Comparison of ENCODE assay signal across 1 cellular context in the genomic region with DNA sequence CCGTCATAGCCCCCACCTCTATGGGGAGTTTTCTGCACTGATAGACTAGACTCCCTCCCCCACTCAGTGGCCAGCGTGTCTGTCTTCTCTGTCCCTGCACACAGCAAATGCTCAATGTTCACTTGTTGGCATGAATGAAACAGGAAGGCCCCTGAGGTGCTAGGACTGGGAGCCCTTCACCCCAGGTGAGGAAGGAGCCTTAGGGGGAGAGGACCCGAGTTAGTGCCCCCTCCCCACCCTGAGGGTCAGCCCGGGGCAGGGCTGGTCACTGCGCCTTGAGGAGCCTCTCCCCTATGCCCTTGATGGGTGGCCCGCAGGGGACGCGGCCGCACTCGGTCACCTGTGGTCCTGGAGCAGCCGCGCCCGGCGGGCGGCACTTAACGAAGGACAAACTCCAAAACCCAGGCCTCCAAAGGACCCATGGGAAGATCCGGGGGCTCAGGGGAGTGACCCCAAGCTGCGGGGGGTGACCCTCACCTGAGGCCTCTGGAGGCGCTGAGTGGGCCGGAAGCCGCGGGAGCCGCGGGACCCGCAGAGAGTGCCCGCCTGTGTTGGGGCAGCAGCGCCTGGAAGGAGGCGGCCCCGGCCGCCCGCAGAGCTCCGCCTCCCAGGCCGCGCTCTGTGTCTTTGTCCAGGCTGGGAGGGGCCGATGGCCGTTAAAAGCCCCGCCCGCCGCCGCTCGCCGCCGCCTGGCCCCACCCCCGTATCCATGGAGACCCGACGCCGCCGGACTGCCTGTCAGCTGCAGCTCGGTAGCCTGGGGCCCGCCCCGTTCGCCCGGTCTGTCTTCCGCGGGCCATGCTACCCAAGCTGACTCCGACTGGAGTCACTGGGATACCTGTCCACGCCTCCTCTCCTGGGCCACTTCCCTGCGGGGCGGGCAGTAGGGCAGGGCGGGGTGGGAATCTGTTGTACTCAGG.
A peak's percentile ranks its signal among the peaks of the same experiment; 100 is the strongest.
TF ChIP-seq lines count a peak whose summit lies in the region.

No MANE protein-coding gene starts in this region.

TF ChIP-seq in HepG2, 621 proteins besides CTCF, POLR2A, EP300 and RAD21 (continued from another document):
- TF ChIP-seq, protein P1, sequence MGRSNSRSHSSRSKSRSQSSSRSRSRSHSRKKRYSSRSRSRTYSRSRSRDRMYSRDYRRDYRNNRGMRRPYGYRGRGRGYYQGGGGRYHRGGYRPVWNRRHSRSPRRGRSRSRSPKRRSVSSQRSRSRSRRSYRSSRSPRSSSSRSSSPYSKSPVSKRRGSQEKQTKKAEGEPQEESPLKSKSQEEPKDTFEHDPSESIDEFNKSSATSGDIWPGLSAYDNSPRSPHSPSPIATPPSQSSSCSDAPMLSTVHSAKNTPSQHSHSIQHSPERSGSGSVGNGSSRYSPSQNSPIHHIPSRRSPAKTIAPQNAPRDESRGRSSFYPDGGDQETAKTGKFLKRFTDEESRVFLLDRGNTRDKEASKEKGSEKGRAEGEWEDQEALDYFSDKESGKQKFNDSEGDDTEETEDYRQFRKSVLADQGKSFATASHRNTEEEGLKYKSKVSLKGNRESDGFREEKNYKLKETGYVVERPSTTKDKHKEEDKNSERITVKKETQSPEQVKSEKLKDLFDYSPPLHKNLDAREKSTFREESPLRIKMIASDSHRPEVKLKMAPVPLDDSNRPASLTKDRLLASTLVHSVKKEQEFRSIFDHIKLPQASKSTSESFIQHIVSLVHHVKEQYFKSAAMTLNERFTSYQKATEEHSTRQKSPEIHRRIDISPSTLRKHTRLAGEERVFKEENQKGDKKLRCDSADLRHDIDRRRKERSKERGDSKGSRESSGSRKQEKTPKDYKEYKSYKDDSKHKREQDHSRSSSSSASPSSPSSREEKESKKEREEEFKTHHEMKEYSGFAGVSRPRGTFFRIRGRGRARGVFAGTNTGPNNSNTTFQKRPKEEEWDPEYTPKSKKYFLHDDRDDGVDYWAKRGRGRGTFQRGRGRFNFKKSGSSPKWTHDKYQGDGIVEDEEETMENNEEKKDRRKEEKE (IDR thresholded peaks at IDR 0.05) = no peak
- no peak for TF ChIP-seq ZZZ3 (CRISPR knock-in tag; IDR thresholded peaks at IDR 0.05; ENCODE audit: borderline replicate concordance)
- peak; percentile 48 for TF ChIP-seq HNRNPLL (IDR thresholded peaks at IDR 0.05; ENCODE audit: low read depth, low read length, poor library complexity, severe bottlenecking)
- TF ChIP-seq ATF7-NPFF (CRISPR knock-in tag; IDR thresholded peaks at IDR 0.05; ENCODE audit: low read depth) = no peak
- TF ChIP-seq GABPB1 (CRISPR knock-in tag; IDR thresholded peaks at IDR 0.05) = peak; percentile 80
- no peak for TF ChIP-seq KDM5A (IDR thresholded peaks at IDR 0.05; ENCODE audit: borderline replicate concordance, low read length)
- TF ChIP-seq XRCC5 (optimal IDR thresholded peaks at IDR 0.05; ENCODE audit: low read length) = no peak
- TF ChIP-seq DPF2 (CRISPR knock-in tag; IDR thresholded peaks at IDR 0.05; ENCODE audit: borderline replicate concordance, low read depth) = no peak
- TF ChIP-seq ZNF569 (CRISPR knock-in tag; IDR thresholded peaks at IDR 0.05; ENCODE audit: borderline replicate concordance) = no peak
- 0 out of 2 replicates have a peak, but pooled peaks have one; percentile 30 for TF ChIP-seq ZNF430 (CRISPR knock-in tag; IDR thresholded peaks at IDR 0.05)
- peak; percentile 45; the same call in 1 of the 2 replicates for TF ChIP-seq SP5 (CRISPR knock-in tag; IDR thresholded peaks at IDR 0.05; ENCODE audit: borderline replicate concordance, low read depth)
- TF ChIP-seq ZMAT3 (CRISPR knock-in tag; conservative IDR thresholded peaks at IDR 0.05) = no peak
- peak; percentile 92; the same call in 1 of the 3 replicates for TF ChIP-seq MXI1 (IDR thresholded peaks at IDR 0.05; ENCODE audit: borderline replicate concordance, low read depth, low read length)
- peak; percentile 50; the same call in 1 of the 2 replicates for TF ChIP-seq ZSCAN21 (CRISPR knock-in tag; IDR thresholded peaks at IDR 0.05; ENCODE audit: borderline replicate concordance)
- TF ChIP-seq ZBTB7B (CRISPR knock-in tag; IDR thresholded peaks at IDR 0.05) = 0 out of 2 replicates have a peak, but pooled peaks have one; percentile 24
- TF ChIP-seq GATAD1 (CRISPR knock-in tag; IDR thresholded peaks at IDR 0.05) = no peak
- TF ChIP-seq, protein P2, sequence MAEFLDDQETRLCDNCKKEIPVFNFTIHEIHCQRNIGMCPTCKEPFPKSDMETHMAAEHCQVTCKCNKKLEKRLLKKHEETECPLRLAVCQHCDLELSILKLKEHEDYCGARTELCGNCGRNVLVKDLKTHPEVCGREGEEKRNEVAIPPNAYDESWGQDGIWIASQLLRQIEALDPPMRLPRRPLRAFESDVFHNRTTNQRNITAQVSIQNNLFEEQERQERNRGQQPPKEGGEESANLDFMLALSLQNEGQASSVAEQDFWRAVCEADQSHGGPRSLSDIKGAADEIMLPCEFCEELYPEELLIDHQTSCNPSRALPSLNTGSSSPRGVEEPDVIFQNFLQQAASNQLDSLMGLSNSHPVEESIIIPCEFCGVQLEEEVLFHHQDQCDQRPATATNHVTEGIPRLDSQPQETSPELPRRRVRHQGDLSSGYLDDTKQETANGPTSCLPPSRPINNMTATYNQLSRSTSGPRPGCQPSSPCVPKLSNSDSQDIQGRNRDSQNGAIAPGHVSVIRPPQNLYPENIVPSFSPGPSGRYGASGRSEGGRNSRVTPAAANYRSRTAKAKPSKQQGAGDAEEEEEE (CRISPR knock-in tag; IDR thresholded peaks at IDR 0.05; ENCODE audit: borderline replicate concordance) = no peak
- no peak for TF ChIP-seq ZBTB7A (CRISPR knock-in tag; IDR thresholded peaks at IDR 0.05)
- peak; percentile 66 for TF ChIP-seq ZFX (CRISPR knock-in tag; IDR thresholded peaks at IDR 0.05; ENCODE audit: low read depth)
- TF ChIP-seq MBD4 (IDR thresholded peaks at IDR 0.05; ENCODE audit: borderline replicate concordance, low read length) = no peak
- TF ChIP-seq, protein P3, sequence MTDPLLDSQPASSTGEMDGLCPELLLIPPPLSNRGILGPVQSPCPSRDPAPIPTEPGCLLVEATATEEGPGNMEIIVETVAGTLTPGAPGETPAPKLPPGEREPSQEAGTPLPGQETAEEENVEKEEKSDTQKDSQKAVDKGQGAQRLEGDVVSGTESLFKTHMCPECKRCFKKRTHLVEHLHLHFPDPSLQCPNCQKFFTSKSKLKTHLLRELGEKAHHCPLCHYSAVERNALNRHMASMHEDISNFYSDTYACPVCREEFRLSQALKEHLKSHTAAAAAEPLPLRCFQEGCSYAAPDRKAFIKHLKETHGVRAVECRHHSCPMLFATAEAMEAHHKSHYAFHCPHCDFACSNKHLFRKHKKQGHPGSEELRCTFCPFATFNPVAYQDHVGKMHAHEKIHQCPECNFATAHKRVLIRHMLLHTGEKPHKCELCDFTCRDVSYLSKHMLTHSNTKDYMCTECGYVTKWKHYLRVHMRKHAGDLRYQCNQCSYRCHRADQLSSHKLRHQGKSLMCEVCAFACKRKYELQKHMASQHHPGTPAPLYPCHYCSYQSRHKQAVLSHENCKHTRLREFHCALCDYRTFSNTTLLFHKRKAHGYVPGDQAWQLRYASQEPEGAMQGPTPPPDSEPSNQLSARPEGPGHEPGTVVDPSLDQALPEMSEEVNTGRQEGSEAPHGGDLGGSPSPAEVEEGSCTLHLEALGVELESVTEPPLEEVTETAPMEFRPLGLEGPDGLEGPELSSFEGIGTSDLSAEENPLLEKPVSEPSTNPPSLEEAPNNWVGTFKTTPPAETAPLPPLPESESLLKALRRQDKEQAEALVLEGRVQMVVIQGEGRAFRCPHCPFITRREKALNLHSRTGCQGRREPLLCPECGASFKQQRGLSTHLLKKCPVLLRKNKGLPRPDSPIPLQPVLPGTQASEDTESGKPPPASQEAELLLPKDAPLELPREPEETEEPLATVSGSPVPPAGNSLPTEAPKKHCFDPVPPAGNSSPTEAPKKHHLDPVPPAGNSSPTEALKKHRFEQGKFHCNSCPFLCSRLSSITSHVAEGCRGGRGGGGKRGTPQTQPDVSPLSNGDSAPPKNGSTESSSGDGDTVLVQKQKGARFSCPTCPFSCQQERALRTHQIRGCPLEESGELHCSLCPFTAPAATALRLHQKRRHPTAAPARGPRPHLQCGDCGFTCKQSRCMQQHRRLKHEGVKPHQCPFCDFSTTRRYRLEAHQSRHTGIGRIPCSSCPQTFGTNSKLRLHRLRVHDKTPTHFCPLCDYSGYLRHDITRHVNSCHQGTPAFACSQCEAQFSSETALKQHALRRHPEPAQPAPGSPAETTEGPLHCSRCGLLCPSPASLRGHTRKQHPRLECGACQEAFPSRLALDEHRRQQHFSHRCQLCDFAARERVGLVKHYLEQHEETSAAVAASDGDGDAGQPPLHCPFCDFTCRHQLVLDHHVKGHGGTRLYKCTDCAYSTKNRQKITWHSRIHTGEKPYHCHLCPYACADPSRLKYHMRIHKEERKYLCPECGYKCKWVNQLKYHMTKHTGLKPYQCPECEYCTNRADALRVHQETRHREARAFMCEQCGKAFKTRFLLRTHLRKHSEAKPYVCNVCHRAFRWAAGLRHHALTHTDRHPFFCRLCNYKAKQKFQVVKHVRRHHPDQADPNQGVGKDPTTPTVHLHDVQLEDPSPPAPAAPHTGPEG (CRISPR knock-in tag; IDR thresholded peaks at IDR 0.05) = no peak
- no peak for TF ChIP-seq AGO1 (IDR thresholded peaks at IDR 0.05; ENCODE audit: low read depth, low read length, poor library complexity, severe bottlenecking)
TF ChIP-seq in HepG2: peak in this region for 56.
